ENCODE assay signal across 12 cellular contexts in genomic region chr7:30911561-30911969, GRCh38. TPM values are rescaled to one million over a fixed set of nuclear protein-coding genes. Genes with fewer than 3 reads are reported as not detected.
DNase-seq lines count a peak whose midpoint lies in the region; ATAC-seq and TF ChIP-seq lines count a peak whose summit lies in the region.
"Had no signal": no experiment of that assay in that cellular context is flagged by ENCODE, and none has a peak within 500 bp of the region (broad histone marks: within the 10 kb centered on the region; RNA-seq: fewer than 3 reads in every experiment).

TSS of gene AQP1 (plus strand) at chr7:30911853. CDS start at chr7:30911910, 57 bp downstream.

- peaks cover 28% of the 10 kb centered on the region for H3K4me1 ChIP-seq in neural progenitor cell

- no peaks in the 10 kb centered on the region for H4K20me1 ChIP-seq in neural progenitor cell (ENCODE audit: low read depth)

- H3K27me3 ChIP-seq in neural progenitor cell, result no peaks in the 10 kb centered on the region

- H3K27ac Mint-ChIP-seq in neural progenitor cell, result peak within 1 kb of the TSS; percentile 69
- H3K27ac Mint-ChIP-seq: activated CD4-positive, alpha-beta memory T cell treated with anti-CD3 and anti-CD28 coated beads for 36 hours had no signal

- DNase-seq in NCI-H1694 treated with DMSO at 0.1 percent for 48 hours (lab: John Stamatoyannopoulos, UW), result peak; percentile 11
- no peak for DNase-seq in NCI-H1694 (lab: John Stamatoyannopoulos, UW)
- DNase-seq in fibroblast of the conjunctiva (ENCODE audit: low read depth), result peak; percentile 29
- peak; percentile 53 for DNase-seq in neural progenitor cell (ENCODE audit: low spot score)
- peak; percentile 90 for DNase-seq in ureter (ENCODE audit: low spot score)
- no peak for DNase-seq in NCI-H1436 (lab: John Stamatoyannopoulos, UW)
- DNase-seq in NOMO-1 (lab: John Stamatoyannopoulos, UW; ENCODE audit: unreplicated experiment in 2 of 2), result no peak
- DNase-seq: 8988T; activated CD4-positive, alpha-beta memory T cell treated with anti-CD3 and anti-CD28 coated beads for 36 hours had no signal

- peak within 1 kb of the TSS; percentile 67 for H3K4me3 Mint-ChIP-seq in neural progenitor cell
- H3K4me3 Mint-ChIP-seq: activated CD4-positive, alpha-beta memory T cell treated with anti-CD3 and anti-CD28 coated beads for 36 hours had no signal

- H3K9me3 ChIP-seq in neural progenitor cell (ENCODE audit: low read depth), result no peaks in the 10 kb centered on the region

- ATAC-seq in HG03469 (IDR thresholded peaks at IDR 0.05; ENCODE audit: unreplicated experiment), result no peak
- ATAC-seq: HCT116 had no signal

- peaks cover 6% of the 10 kb centered on the region for H3K27me3 Mint-ChIP-seq in neural progenitor cell (ENCODE audit: insufficient read depth, low read depth)
- H3K27me3 Mint-ChIP-seq: activated CD4-positive, alpha-beta memory T cell treated with anti-CD3 and anti-CD28 coated beads for 36 hours had no signal

- H3K4me2 ChIP-seq in neural progenitor cell, result no peak within 1 kb of the TSS

- no peaks in the 10 kb centered on the region for H3K79me2 ChIP-seq in neural progenitor cell (ENCODE audit: low read depth)

- H3K27ac ChIP-seq in neural progenitor cell, result no peak within 1 kb of the TSS
- H3K27ac ChIP-seq: RWPE1 had no signal

- H3K36me3 Mint-ChIP-seq in neural progenitor cell, result no peaks in the 10 kb centered on the region
- H3K36me3 Mint-ChIP-seq: activated CD4-positive, alpha-beta memory T cell treated with anti-CD3 and anti-CD28 coated beads for 36 hours had no signal

- H3K36me3 ChIP-seq in neural progenitor cell, result no peaks in the 10 kb centered on the region

- H3K9me3 Mint-ChIP-seq in neural progenitor cell, result no peaks in the 10 kb centered on the region
- H3K9me3 Mint-ChIP-seq: activated CD4-positive, alpha-beta memory T cell treated with anti-CD3 and anti-CD28 coated beads for 36 hours had no signal

- H3K4me1 Mint-ChIP-seq in neural progenitor cell, result peaks cover 25% of the 10 kb centered on the region

- H3K9ac ChIP-seq in neural progenitor cell, result no peak within 1 kb of the TSS

- no peak within 1 kb of the TSS for H2AFZ ChIP-seq in neural progenitor cell (replicated peaks)

- no peaks in the 10 kb centered on the region for H3F3A ChIP-seq in neural progenitor cell (ENCODE audit: low read depth)

- TF ChIP-seq CTCF in neural progenitor cell (IDR thresholded peaks at IDR 0.05), result no peak

- no peak within 1 kb of the TSS for H3K4me3 ChIP-seq in neural progenitor cell

RNA-seq across cellular contexts. Expression of gene AQP1, which starts in this region (rescaled TPM):
- total RNA-seq in neural progenitor cell (ENCODE audit: low replicate concordance) (0.87 TPM in 1 of 2 replicates, not detected in the other), ureter (373 TPM)

Comparison
In these comparisons a context has a peak if more than half of its experiments do, and no peak if none do; other contexts are left out.
1. RNA of gene AQP1 (total RNA-seq): 373 TPM in ureter (single experiment); 0.87 TPM in neural progenitor cell; every median in the first group is over 100 times any median in the second.
2. DNase-seq: peak in NCI-H1694 treated with DMSO at 0.1 percent for 48 hours (single experiment), fibroblast of the conjunctiva (single experiment) and ureter (single experiment); none in NCI-H1694 (single experiment), NCI-H1436 (single experiment) and NOMO-1 (0 of 2).
3. Peak in DNase-seq in neural progenitor cell; RNA of the gene not detected or under 1 TPM.